In genomic region chr1:98672184-98672583, GRCh38 we compare ENCODE assay signal across 24 cellular contexts. TPM values are rescaled to one million over a fixed set of nuclear protein-coding genes. Genes with fewer than 3 reads are reported as not detected.
"Had no signal": no experiment of that assay in that cellular context is flagged by ENCODE, and none has a peak within 500 bp of the region (broad histone marks: within the 10 kb centered on the region; RNA-seq: fewer than 3 reads in every experiment).

No MANE protein-coding gene starts in this region.

- H3K27ac Mint-ChIP-seq: activated CD4-positive, alpha-beta memory T cell treated with anti-CD3 and anti-CD28 coated beads, Interleukin-2, amount 10 ng/mL, durations not matched to agents 7 days and 5 days; activated CD4-positive, alpha-beta T cell treated with anti-CD3 and anti-CD28 coated beads, Interleukin-2, amount 10 ng/mL, durations not matched to agents 24 days and 14 days; activated naive CD8-positive, alpha-beta T cell treated with anti-CD3 and anti-CD28 coated beads, Interleukin-2, amount 50 U/mL, for 24 hours; immature natural killer cell; mesothelial cell of epicardium; naive thymus-derived CD8-positive, alpha-beta T cell; stimulated activated memory B cell treated with anti-CD40 and anti-IgM and Interleukin-4, amounts not matched to agents 10 μg/mL and 1 μg/mL and 100 μg/mL, for 72 hours had no signal

- H2AFZ ChIP-seq: hepatocyte had no signal

- H3K9me3 ChIP-seq: sigmoid colon, stomach, testis, uterus had no signal

- H3K4me2 ChIP-seq: hepatocyte, smooth muscle cell had no signal

- H3K9me3 Mint-ChIP-seq: activated CD4-positive, alpha-beta T cell treated with anti-CD3 and anti-CD28 coated beads, Interleukin-2, amount 10 ng/mL, durations not matched to agents 24 days and 14 days; activated naive CD8-positive, alpha-beta T cell treated with anti-CD3 and anti-CD28 coated beads, Interleukin-2, amount 50 U/mL, for 24 hours; naive thymus-derived CD8-positive, alpha-beta T cell; stimulated activated memory B cell treated with anti-CD40 and anti-IgM and Interleukin-4, amounts not matched to agents 10 μg/mL and 1 μg/mL and 100 μg/mL, for 72 hours had no signal

- H3K36me3 Mint-ChIP-seq: immature natural killer cell; naive thymus-derived CD8-positive, alpha-beta T cell; stimulated activated memory B cell treated with anti-CD40 and anti-IgM and Interleukin-4, amounts not matched to agents 10 μg/mL and 1 μg/mL and 100 μg/mL, for 72 hours had no signal

- H3K4me3 ChIP-seq: cardiac muscle cell, hepatocyte, lung, sigmoid colon, smooth muscle cell, stomach, testis, uterus had no signal

- H3K27me3 ChIP-seq: cardiac muscle cell, foreskin keratinocyte, hepatocyte, sigmoid colon, stomach, testis, uterus had no signal

- H3K4me1 Mint-ChIP-seq: activated CD4-positive, alpha-beta memory T cell treated with anti-CD3 and anti-CD28 coated beads, Interleukin-2, amount 10 ng/mL, durations not matched to agents 7 days and 5 days; activated CD4-positive, alpha-beta T cell treated with anti-CD3 and anti-CD28 coated beads, Interleukin-2, amount 10 ng/mL, durations not matched to agents 24 days and 14 days; activated naive CD8-positive, alpha-beta T cell treated with anti-CD3 and anti-CD28 coated beads, Interleukin-2, amount 50 U/mL, for 24 hours; immature natural killer cell; naive thymus-derived CD8-positive, alpha-beta T cell; stimulated activated memory B cell treated with anti-CD40 and anti-IgM and Interleukin-4, amounts not matched to agents 10 μg/mL and 1 μg/mL and 100 μg/mL, for 72 hours had no signal

- H3K4me1 ChIP-seq: uterus had no signal

- ATAC-seq: activated CD4-positive, CD25-positive, alpha-beta regulatory T cell treated with anti-CD3 and anti-CD28 coated beads, Interleukin-2, amount 50 U/mL, for 24 hours; activated naive CD8-positive, alpha-beta T cell treated with anti-CD3 and anti-CD28 coated beads, Interleukin-2, amount 50 U/mL, for 24 hours; foreskin keratinocyte; left lobe of liver; naive thymus-derived CD8-positive, alpha-beta T cell; stimulated activated memory B cell treated with anti-CD40 and anti-IgM and Interleukin-4, amounts not matched to agents 10 μg/mL and 1 μg/mL and 100 μg/mL, for 72 hours had no signal

- DNase-seq: activated CD4-positive, alpha-beta memory T cell treated with anti-CD3 and anti-CD28 coated beads, Interleukin-2, amount 10 ng/mL, durations not matched to agents 7 days and 5 days; activated CD4-positive, alpha-beta T cell treated with anti-CD3 and anti-CD28 coated beads, Interleukin-2, amount 10 ng/mL, durations not matched to agents 24 days and 14 days; activated effector memory CD4-positive, alpha-beta T cell treated with anti-CD3 and anti-CD28 coated beads, Interleukin-2, amount 50 U/mL, for 16 hours; activated naive CD4-positive, alpha-beta T cell treated with anti-CD3 and anti-CD28 coated beads, Interleukin-2, amount 50 U/mL, for 16 hours; activated naive CD8-positive, alpha-beta T cell treated with anti-CD3 and anti-CD28 coated beads, Interleukin-2, amount 50 U/mL, for 24 hours; effector CD4-positive, alpha-beta T cell; foreskin keratinocyte; glutamatergic neuron; immature natural killer cell; naive thymus-derived CD8-positive, alpha-beta T cell; sigmoid colon; stimulated activated CD4-positive, alpha-beta T cell treated with anti-CD3 and anti-CD28 coated beads, Interleukin-15, amount 100 ng/mL, for 24 hours; stomach; testis; trophoblast cell; uterus had no signal

- H3K27ac ChIP-seq: cardiac muscle cell, foreskin keratinocyte, hepatocyte, sigmoid colon, stomach, testis, uterus had no signal

- H3K4me3 Mint-ChIP-seq: activated CD4-positive, alpha-beta memory T cell treated with anti-CD3 and anti-CD28 coated beads, Interleukin-2, amount 10 ng/mL, durations not matched to agents 7 days and 5 days; activated CD4-positive, alpha-beta T cell treated with anti-CD3 and anti-CD28 coated beads, Interleukin-2, amount 10 ng/mL, durations not matched to agents 24 days and 14 days; activated naive CD8-positive, alpha-beta T cell treated with anti-CD3 and anti-CD28 coated beads, Interleukin-2, amount 50 U/mL, for 24 hours; immature natural killer cell; mesothelial cell of epicardium; naive thymus-derived CD8-positive, alpha-beta T cell; stimulated activated memory B cell treated with anti-CD40 and anti-IgM and Interleukin-4, amounts not matched to agents 10 μg/mL and 1 μg/mL and 100 μg/mL, for 72 hours had no signal

- H3K36me3 ChIP-seq: cardiac muscle cell, sigmoid colon, stomach, uterus had no signal

- H3K27me3 Mint-ChIP-seq: activated CD4-positive, alpha-beta T cell treated with anti-CD3 and anti-CD28 coated beads, Interleukin-2, amount 10 ng/mL, durations not matched to agents 24 days and 14 days; stimulated activated memory B cell treated with anti-CD40 and anti-IgM and Interleukin-4, amounts not matched to agents 10 μg/mL and 1 μg/mL and 100 μg/mL, for 72 hours had no signal

RNA-seq across cellular contexts. Expression of gene SNX7, which starts 10.7 kb away (rescaled TPM):
- total RNA-seq: activated CD4-positive, alpha-beta T cell treated with anti-CD3 and anti-CD28 coated beads, Interleukin-2, amount 10 ng/mL, durations not matched to agents 24 days and 14 days; naive thymus-derived CD8-positive, alpha-beta T cell had no signal
- polyA plus RNA-seq: immature natural killer cell had no signal
